20 cellular contexts compared by ENCODE assay signal in genomic region chr1:82762829-82763532, GRCh38.
DNase-seq lines count a peak whose midpoint lies in the region; ATAC-seq and TF ChIP-seq lines count a peak whose summit lies in the region.
"Had no signal": no experiment of that assay in that cellular context is flagged by ENCODE, and none has a peak within 500 bp of the region (broad histone marks: within the 10 kb centered on the region; RNA-seq: fewer than 3 reads in every experiment).

No MANE protein-coding gene starts in this region.

- H3K4me3 ChIP-seq in endodermal cell (ENCODE audit: low read length) = no peak overlapping the region
- H3K4me3 ChIP-seq: gastrocnemius medialis, skin epidermis had no signal

- no peak for TF ChIP-seq CTCF in endodermal cell (conservative IDR thresholded peaks at IDR 0.05)

- no peaks in the 10 kb centered on the region for H3K4me1 ChIP-seq in endodermal cell (ENCODE audit: control insufficient read depth, insufficient read depth, low read length)
- H3K4me1 ChIP-seq: gastrocnemius medialis had no signal

- H3K9me3 ChIP-seq in endodermal cell (ENCODE audit: control insufficient read depth, low read length) = no peaks in the 10 kb centered on the region
- H3K9me3 ChIP-seq: gastrocnemius medialis had no signal

- H3K36me3 ChIP-seq in endodermal cell (ENCODE audit: control insufficient read depth, insufficient read depth, low read length) = no peaks in the 10 kb centered on the region
- H3K36me3 ChIP-seq: brain microvascular endothelial cell, gastrocnemius medialis had no signal

- no peaks in the 10 kb centered on the region for H3K9me3 Mint-ChIP-seq in endodermal cell
- H3K9me3 Mint-ChIP-seq: mesothelial cell of epicardium; stimulated activated naive CD8-positive, alpha-beta T cell treated with anti-CD3 and anti-CD28 coated beads, Interleukin-15, amount 100 ng/mL, for 72 hours had no signal

- DNase-seq in NCI-H82 treated with DMSO at 0.1 percent for 48 hours (lab: John Stamatoyannopoulos, UW; ENCODE audit: unreplicated experiment) (peak; percentile 85), endodermal cell (no peak), NCI-H526 (lab: John Stamatoyannopoulos, UW) (no peak), mesenteric fat pad (ENCODE audit: low spot score) (no peak), putamen (ENCODE audit: low spot score) (no peak)
- DNase-seq: brain microvascular endothelial cell; CD4-positive, alpha-beta memory T cell; effector CD4-positive, alpha-beta T cell; gastrocnemius medialis; H7; immature natural killer cell; NCI-H1417 treated with DMSO at 0.1 percent for 48 hours; nucleus accumbens; stimulated activated naive CD8-positive, alpha-beta T cell treated with anti-CD3 and anti-CD28 coated beads, Interleukin-15, amount 100 ng/mL, for 72 hours had no signal

- no peak overlapping the region for H3K9ac ChIP-seq in endodermal cell (ENCODE audit: extremely low read depth, low read length, poor library complexity, severe bottlenecking)

- no peaks in the 10 kb centered on the region for H3K4me1 Mint-ChIP-seq in endodermal cell
- H3K4me1 Mint-ChIP-seq: CD4-positive, alpha-beta memory T cell; immature natural killer cell; stimulated activated naive CD8-positive, alpha-beta T cell treated with anti-CD3 and anti-CD28 coated beads, Interleukin-15, amount 100 ng/mL, for 72 hours had no signal

- no peaks in the 10 kb centered on the region for H3K27me3 Mint-ChIP-seq in endodermal cell (ENCODE audit: insufficient read depth)
- H3K27me3 Mint-ChIP-seq: stimulated activated naive CD8-positive, alpha-beta T cell treated with anti-CD3 and anti-CD28 coated beads, Interleukin-15, amount 100 ng/mL, for 72 hours had no signal

- H3K4me3 Mint-ChIP-seq in endodermal cell = no peak overlapping the region
- H3K4me3 Mint-ChIP-seq: CD4-positive, alpha-beta memory T cell; immature natural killer cell; mesothelial cell of epicardium; stimulated activated naive CD8-positive, alpha-beta T cell treated with anti-CD3 and anti-CD28 coated beads, Interleukin-15, amount 100 ng/mL, for 72 hours had no signal

- H3K36me3 Mint-ChIP-seq in endodermal cell (ENCODE audit: low read depth) = no peaks in the 10 kb centered on the region
- H3K36me3 Mint-ChIP-seq: CD4-positive, alpha-beta memory T cell; immature natural killer cell; mesothelial cell of epicardium had no signal

- ATAC-seq in GM18498 (IDR thresholded peaks at IDR 0.05; ENCODE audit: unreplicated experiment) (peak; percentile 86), GM19397 (IDR thresholded peaks at IDR 0.05; ENCODE audit: unreplicated experiment) (peak; percentile 96), HG02970 (IDR thresholded peaks at IDR 0.05; ENCODE audit: low FRiP score, unreplicated experiment) (peak; percentile 88)
- ATAC-seq: gastrocnemius medialis; stimulated activated naive CD8-positive, alpha-beta T cell treated with anti-CD3 and anti-CD28 coated beads, Interleukin-15, amount 100 ng/mL, for 72 hours had no signal

- H3K27ac Mint-ChIP-seq in endodermal cell = no peak overlapping the region
- H3K27ac Mint-ChIP-seq: CD4-positive, alpha-beta memory T cell; immature natural killer cell; mesothelial cell of epicardium; stimulated activated naive CD8-positive, alpha-beta T cell treated with anti-CD3 and anti-CD28 coated beads, Interleukin-15, amount 100 ng/mL, for 72 hours had no signal

- no peak overlapping the region for H3K27ac ChIP-seq in endodermal cell (ENCODE audit: low read depth, low read length)
- H3K27ac ChIP-seq: brain microvascular endothelial cell, gastrocnemius medialis, skin epidermis, VCaP had no signal

- no peaks in the 10 kb centered on the region for H3K27me3 ChIP-seq in endodermal cell (ENCODE audit: control insufficient read depth, insufficient read depth, low read length, poor library complexity, severe bottlenecking)
- H3K27me3 ChIP-seq: brain microvascular endothelial cell, gastrocnemius medialis had no signal
